ENCODE assay signal across 22 cellular contexts in genomic region chr17:64994781-64995538, GRCh38.
DNase-seq lines count a peak whose midpoint lies in the region; ATAC-seq and TF ChIP-seq lines count a peak whose summit lies in the region.
"Had no signal": no experiment of that assay in that cellular context is flagged by ENCODE, and none has a peak within 500 bp of the region (broad histone marks: within the 10 kb centered on the region; RNA-seq: fewer than 3 reads in every experiment).

No MANE protein-coding gene starts in this region.

- H3K36me3 Mint-ChIP-seq in activated CD4-positive, alpha-beta T cell treated with anti-CD3 and anti-CD28 coated beads, Interleukin-2, amount 10 ng/mL, durations not matched to agents 24 days and 14 days (ENCODE audit: low read depth), result peaks cover 2% of the 10 kb centered on the region
- peaks cover 13% of the 10 kb centered on the region for H3K36me3 Mint-ChIP-seq in stimulated activated memory B cell treated with anti-CD40 and anti-IgM and Interleukin-4, amounts not matched to agents 10 μg/mL and 1 μg/mL and 100 μg/mL, for 72 hours
- H3K36me3 Mint-ChIP-seq: activated naive CD8-positive, alpha-beta T cell; CD8-positive, alpha-beta T cell had no signal

- no peaks in the 10 kb centered on the region for H3K27me3 ChIP-seq in esophagus muscularis mucosa
- H3K27me3 ChIP-seq: left lung, SJSA1 had no signal

- no peak for TF ChIP-seq EP300 in esophagus muscularis mucosa (IDR thresholded peaks at IDR 0.05)

- peak overlapping the region; percentile 34 for H3K4me2 ChIP-seq in OCI-LY7 (ENCODE audit: low read length)
- H3K4me2 ChIP-seq: smooth muscle cell had no signal

- H3K9me3 ChIP-seq in OCI-LY7 (ENCODE audit: low read length) (no peaks in the 10 kb centered on the region), esophagus muscularis mucosa (no peaks in the 10 kb centered on the region)
- H3K9me3 ChIP-seq: left lung, SJSA1 had no signal

- WGBS in esophagus muscularis mucosa, result 90% methylated on average over 15 of the region's 15 CpGs

- CTCF ChIA-PET in OCI-LY7 (lab: Charles Lee; ENCODE audit: unreplicated experiment), result no interaction called here

- H2AFZ ChIP-seq in OCI-LY7 (ENCODE audit: low read length), result peak overlapping the region; percentile 30; the same call in 1 of the 2 replicates

- H3K9me3 Mint-ChIP-seq in activated CD4-positive, alpha-beta T cell treated with anti-CD3 and anti-CD28 coated beads, Interleukin-2, amount 10 ng/mL, durations not matched to agents 24 days and 14 days, result no peaks in the 10 kb centered on the region
- H3K9me3 Mint-ChIP-seq in stimulated activated memory B cell treated with anti-CD40 and anti-IgM and Interleukin-4, amounts not matched to agents 10 μg/mL and 1 μg/mL and 100 μg/mL, for 72 hours, result no peaks in the 10 kb centered on the region
- H3K9me3 Mint-ChIP-seq: activated CD4-positive, alpha-beta memory T cell treated with anti-CD3 and anti-CD28 coated beads, Interleukin-2, amount 10 ng/mL, durations not matched to agents 7 days and 5 days; CD8-positive, alpha-beta T cell; naive B cell had no signal

- DNase-seq in activated CD4-positive, alpha-beta T cell treated with anti-CD3 and anti-CD28 coated beads, Interleukin-2, amount 10 ng/mL, durations not matched to agents 24 days and 14 days, result no peak
- no peak for DNase-seq in activated CD4-positive, alpha-beta T cell treated with anti-CD3 and anti-CD28 coated beads for 1 hour
- DNase-seq in OCI-LY7 (ENCODE audit: low spot score) (no peak), esophagus muscularis mucosa (ENCODE audit: extremely low spot score) (peak; percentile 60), NCI-H82 (lab: John Stamatoyannopoulos, UW) (no peak), dermis blood vessel endothelial cell (no peak)
- DNase-seq in central memory CD4-positive, alpha-beta T cell, result no peak
- DNase-seq: 8988T; activated CD4-positive, alpha-beta memory T cell treated with anti-CD3 and anti-CD28 coated beads, Interleukin-2, amount 10 ng/mL, durations not matched to agents 7 days and 5 days; activated CD4-positive, CD25-positive, alpha-beta regulatory T cell; activated CD8-positive, alpha-beta memory T cell treated with anti-CD3 and anti-CD28 coated beads, Interleukin-2, amount 50 U/mL, for 48 hours; CD8-positive, alpha-beta T cell; DMS 273 treated with DMSO at 0.1 percent for 48 hours; left lung; naive B cell; NCI-H2029; NCI-H524 treated with DMSO at 0.1 percent for 48 hours; retina had no signal

- H3K4me1 Mint-ChIP-seq in activated CD4-positive, alpha-beta T cell treated with anti-CD3 and anti-CD28 coated beads, Interleukin-2, amount 10 ng/mL, durations not matched to agents 24 days and 14 days, result peaks cover 23% of the 10 kb centered on the region
- H3K4me1 Mint-ChIP-seq in stimulated activated memory B cell treated with anti-CD40 and anti-IgM and Interleukin-4, amounts not matched to agents 10 μg/mL and 1 μg/mL and 100 μg/mL, for 72 hours, result peaks cover 52% of the 10 kb centered on the region

- H3K9me2 ChIP-seq in OCI-LY7 (ENCODE audit: insufficient read depth, low read length), result no peaks in the 10 kb centered on the region

- H3K36me3 ChIP-seq in OCI-LY7 (ENCODE audit: insufficient read depth, low read length), result no peaks in the 10 kb centered on the region
- H3K36me3 ChIP-seq in esophagus muscularis mucosa, result no peaks in the 10 kb centered on the region
- H3K36me3 ChIP-seq: left lung, SJSA1 had no signal

- peaks cover 73% of the 10 kb centered on the region for H3K4me1 ChIP-seq in OCI-LY7 (ENCODE audit: insufficient read depth, low read length, poor library complexity, severe bottlenecking)
- peaks cover 0 to 14% (median 8%) of the 10 kb centered on the region in 4 donors for H3K4me1 ChIP-seq in esophagus muscularis mucosa
- H3K4me1 ChIP-seq: left lung had no signal

- H3K79me2 ChIP-seq in OCI-LY7 (ENCODE audit: insufficient read depth, low read depth, low read length), result no peaks in the 10 kb centered on the region

- peak overlapping the region; percentile 36 for H3K27ac Mint-ChIP-seq in activated CD4-positive, alpha-beta T cell treated with anti-CD3 and anti-CD28 coated beads, Interleukin-2, amount 10 ng/mL, durations not matched to agents 24 days and 14 days
- peak overlapping the region; percentile 26 for H3K27ac Mint-ChIP-seq in stimulated activated memory B cell treated with anti-CD40 and anti-IgM and Interleukin-4, amounts not matched to agents 10 μg/mL and 1 μg/mL and 100 μg/mL, for 72 hours
- H3K27ac Mint-ChIP-seq: activated CD4-positive, alpha-beta memory T cell treated with anti-CD3 and anti-CD28 coated beads, Interleukin-2, amount 10 ng/mL, durations not matched to agents 7 days and 5 days; activated naive CD8-positive, alpha-beta T cell; CD8-positive, alpha-beta T cell had no signal

- peaks cover 7% of the 10 kb centered on the region for H3K27me3 Mint-ChIP-seq in activated CD4-positive, alpha-beta T cell treated with anti-CD3 and anti-CD28 coated beads, Interleukin-2, amount 10 ng/mL, durations not matched to agents 24 days and 14 days
- H3K27me3 Mint-ChIP-seq in stimulated activated memory B cell treated with anti-CD40 and anti-IgM and Interleukin-4, amounts not matched to agents 10 μg/mL and 1 μg/mL and 100 μg/mL, for 72 hours, result no peaks in the 10 kb centered on the region
- H3K27me3 Mint-ChIP-seq: activated CD4-positive, alpha-beta memory T cell treated with anti-CD3 and anti-CD28 coated beads, Interleukin-2, amount 10 ng/mL, durations not matched to agents 7 days and 5 days; activated naive CD8-positive, alpha-beta T cell; naive B cell had no signal

- no TSS peak for BruUV-seq in OCI-LY7 (replicated peaks; lab: Mats Ljungman, UMichigan)

- no peak overlapping the region for H3K4me3 Mint-ChIP-seq in activated CD4-positive, alpha-beta T cell treated with anti-CD3 and anti-CD28 coated beads, Interleukin-2, amount 10 ng/mL, durations not matched to agents 24 days and 14 days
- no peak overlapping the region for H3K4me3 Mint-ChIP-seq in stimulated activated memory B cell treated with anti-CD40 and anti-IgM and Interleukin-4, amounts not matched to agents 10 μg/mL and 1 μg/mL and 100 μg/mL, for 72 hours
- H3K4me3 Mint-ChIP-seq: activated CD4-positive, alpha-beta memory T cell treated with anti-CD3 and anti-CD28 coated beads, Interleukin-2, amount 10 ng/mL, durations not matched to agents 7 days and 5 days; activated naive CD8-positive, alpha-beta T cell; CD8-positive, alpha-beta T cell had no signal

- no peak for TF ChIP-seq CTCF in OCI-LY7 (conservative IDR thresholded peaks at IDR 0.05; ENCODE audit: low read length)
- no peak for TF ChIP-seq CTCF in esophagus muscularis mucosa (IDR thresholded peaks at IDR 0.05)

- H3K4me3 ChIP-seq in OCI-LY7 (ENCODE audit: low read depth, low read length, poor library complexity, severe bottlenecking), result no peak overlapping the region
- no peak overlapping the region for H3K4me3 ChIP-seq in esophagus muscularis mucosa
- H3K4me3 ChIP-seq: left lung, SJSA1, smooth muscle cell had no signal

- no peak for ATAC-seq in stimulated activated memory B cell treated with anti-CD40 and anti-IgM and Interleukin-4, amounts not matched to agents 10 μg/mL and 1 μg/mL and 100 μg/mL, for 72 hours
- ATAC-seq: CD8-positive, alpha-beta T cell had no signal

- H3K27ac ChIP-seq in OCI-LY7 (ENCODE audit: low read depth, low read length, poor library complexity, severe bottlenecking), result peak overlapping the region; percentile 26
- H3K27ac ChIP-seq in esophagus muscularis mucosa (replicated peaks in 1 of 4), result no peak overlapping the region
- H3K27ac ChIP-seq: left lung, SJSA1 had no signal

- POLR2A ChIA-PET in OCI-LY7 (lab: Charles Lee), result interaction anchor here (0.9 to 1.2 kb wide), 2 partner anchors 19 to 187 kb away, joined by 3 to 4 read pairs; no protein-coding TSS in a partner anchor

- no peak for TF ChIP-seq POLR2A in esophagus muscularis mucosa (IDR thresholded peaks at IDR 0.05; ENCODE audit: low read depth)

- intact Hi-C loops in activated CD4-positive, alpha-beta T cell treated with anti-CD3 and anti-CD28 coated beads, Interleukin-2, amount 10 ng/mL, durations not matched to agents 24 days and 14 days (cut with micrococcal nuclease), result no loop called here
- intact Hi-C loops in OCI-LY7 (cut with micrococcal nuclease; ENCODE audit: unreplicated experiment) (no loop called here), esophagus muscularis mucosa (cut with DNase I) (no loop called here)

- H4K20me1 ChIP-seq in OCI-LY7 (ENCODE audit: insufficient read depth, low read length), result no peaks in the 10 kb centered on the region
